ENCODE assay signal across 12 cellular contexts in the genomic region with DNA sequence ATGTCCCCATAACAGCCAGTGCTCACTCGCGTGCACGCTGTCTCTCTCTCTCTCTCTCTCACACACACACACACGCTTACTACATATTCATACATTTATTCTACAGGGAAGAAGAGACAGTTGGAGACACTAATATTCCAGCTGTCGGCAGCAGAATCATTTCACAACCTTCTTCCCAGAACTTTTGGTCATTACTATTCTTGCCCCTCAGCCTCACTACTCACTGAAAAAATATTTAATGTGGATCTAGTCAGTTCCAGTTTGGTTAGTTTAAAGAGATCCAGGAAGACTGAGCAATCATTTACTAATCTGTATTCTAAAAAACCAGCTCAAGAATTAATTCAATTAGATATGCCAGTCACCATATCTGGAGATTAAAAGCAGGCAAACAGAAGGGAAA.
DNase-seq lines count a peak whose midpoint lies in the region; ATAC-seq and TF ChIP-seq lines count a peak whose summit lies in the region.
"Had no signal": no experiment of that assay in that cellular context is flagged by ENCODE, and none has a peak within 500 bp of the region (broad histone marks: within the 10 kb centered on the region; RNA-seq: fewer than 3 reads in every experiment).

No MANE protein-coding gene starts in this region.

- DNase-seq in Right ventricle myocardium superior (no peak), left ventricle myocardium inferior (no peak), brain microvascular endothelial cell (no peak), kidney glomerular epithelial cell (lab: John Stamatoyannopoulos, UW) (peak; percentile 43), tibial artery (no peak), GOT3 (lab: John Stamatoyannopoulos, UW) (no peak), NCI-H748 (lab: John Stamatoyannopoulos, UW; ENCODE audit: unreplicated experiment) (no peak)
- DNase-seq: activated naive CD8-positive, alpha-beta T cell treated with anti-CD3 and anti-CD28 coated beads, Interleukin-2, amount 50 U/mL, for 24 hours; DMS79 treated with DMSO at 0.1 percent for 48 hours; stimulated activated CD4-positive, alpha-beta T cell treated with anti-CD3 and anti-CD28 coated beads, Interleukin-4, amount 100 ng/mL, for 4 hours; T-helper 9 cell had no signal

- intact Hi-C loops in Right ventricle myocardium superior (cut with DNase I): no loop called here
- intact Hi-C loops in left ventricle myocardium inferior (cut with micrococcal nuclease): no loop called here
- intact Hi-C loops in tibial artery (cut with DNase I; ENCODE audit: low total_unique reads): loop anchor here (10.0 kb wide), 1 partner anchor 391 kb away; the partner anchor contains the start of gene PTPRG

- no peak for TF ChIP-seq CTCF in left ventricle myocardium inferior (IDR thresholded peaks at IDR 0.05; ENCODE audit: borderline replicate concordance)
- no peak for TF ChIP-seq CTCF in brain microvascular endothelial cell (IDR thresholded peaks at IDR 0.05; ENCODE audit: low read depth, low read length, missing control alignments)
- no peak for TF ChIP-seq CTCF in tibial artery (IDR thresholded peaks at IDR 0.05)

- in situ Hi-C loops in brain microvascular endothelial cell (cut with HindIII; ENCODE audit: low pct_ligation_motif_present, low sequenced_read_pairs): no loop called here

- H3K27me3 ChIP-seq in left ventricle myocardium inferior (ENCODE audit: low read depth) (no peaks in the 10 kb centered on the region), brain microvascular endothelial cell (replicated peaks) (no peaks in the 10 kb centered on the region), tibial artery (no peaks in the 10 kb centered on the region)

- H3K36me3 ChIP-seq in left ventricle myocardium inferior (no peaks in the 10 kb centered on the region), brain microvascular endothelial cell (replicated peaks) (no peaks in the 10 kb centered on the region), tibial artery (no peaks in the 10 kb centered on the region)

- no peak overlapping the region for H3K4me3 ChIP-seq in left ventricle myocardium inferior
- no peak overlapping the region for H3K4me3 ChIP-seq in brain microvascular endothelial cell (ENCODE audit: low read depth, low read length)
- H3K4me3 ChIP-seq in tibial artery: no peak overlapping the region

- H3K9me3 ChIP-seq in left ventricle myocardium inferior (replicated peaks) (no peaks in the 10 kb centered on the region), tibial artery (no peaks in the 10 kb centered on the region)

- peak; percentile 43 for ATAC-seq in Right ventricle myocardium superior (ENCODE audit: poor library complexity)
- ATAC-seq in HG03045 (IDR thresholded peaks at IDR 0.05; ENCODE audit: unreplicated experiment): no peak
- ATAC-seq: activated naive CD8-positive, alpha-beta T cell treated with anti-CD3 and anti-CD28 coated beads, Interleukin-2, amount 50 U/mL, for 24 hours had no signal

- no peak overlapping the region for H3K27ac ChIP-seq in left ventricle myocardium inferior (replicated peaks)
- H3K27ac ChIP-seq in brain microvascular endothelial cell: peak overlapping the region; percentile 36
- peak overlapping the region; percentile 57 to 70 for H3K27ac ChIP-seq in tibial artery

- H3K4me1 ChIP-seq in left ventricle myocardium inferior (peaks cover 63% of the 10 kb centered on the region), tibial artery (peaks cover 0 to 68% (median 26%) of the 10 kb centered on the region in 4 donors)
